ENCODE assay signal across 1 cellular context in genomic region chr13:42041017-42041683, GRCh38.
A peak's percentile ranks its signal among the peaks of the same experiment; 100 is the strongest.
TF ChIP-seq lines count a peak whose summit lies in the region.

No MANE protein-coding gene starts in this region.

TF ChIP-seq in HEK293, 187 proteins besides CTCF, POLR2A, EP300 and RAD21 (continued from another document and continues in another):
- peak; percentile 54; the same call in 1 of the 2 replicates for TF ChIP-seq KLF8 (tag by site-specific recombination; IDR thresholded peaks at IDR 0.05)
- no peak for TF ChIP-seq ZFP3 (tag by site-specific recombination; IDR thresholded peaks at IDR 0.05; ENCODE audit: low read depth)
- TF ChIP-seq ZNF747 (tag by site-specific recombination; IDR thresholded peaks at IDR 0.05), result no peak
- TF ChIP-seq ZNF473 (tag by site-specific recombination; IDR thresholded peaks at IDR 0.05), result no peak
- no peak for TF ChIP-seq WT1 (tag by site-specific recombination; IDR thresholded peaks at IDR 0.05)
- no peak for TF ChIP-seq ZNF596 (tag by site-specific recombination; IDR thresholded peaks at IDR 0.05)
- TF ChIP-seq IKZF3 (tag by site-specific recombination; IDR thresholded peaks at IDR 0.05), result peak; percentile 31; the same call in 1 of the 2 replicates
- no peak for TF ChIP-seq PRDM2 (tag by site-specific recombination; IDR thresholded peaks at IDR 0.05; ENCODE audit: borderline replicate concordance)
- TF ChIP-seq SP2 (tag by site-specific recombination; IDR thresholded peaks at IDR 0.05), result peak; percentile 28
- no peak for TF ChIP-seq TRIM28 (IDR thresholded peaks at IDR 0.05; ENCODE audit: borderline replicate concordance, low read length)
- no peak for TF ChIP-seq ZNF174 (tag by site-specific recombination; IDR thresholded peaks at IDR 0.05)
- TF ChIP-seq ZEB2 (tag by site-specific recombination; IDR thresholded peaks at IDR 0.05), result peak; percentile 78
- TF ChIP-seq HOXD13 (CRISPR knock-in tag; IDR thresholded peaks at IDR 0.05; ENCODE audit: borderline replicate concordance), result no peak
- no peak for TF ChIP-seq ZNF157 (tag by site-specific recombination; IDR thresholded peaks at IDR 0.05)
- no peak for TF ChIP-seq ZNF133 (tag by site-specific recombination; IDR thresholded peaks at IDR 0.05)
- TF ChIP-seq SCRT1 (tag by site-specific recombination; IDR thresholded peaks at IDR 0.05; ENCODE audit: borderline replicate concordance), result no peak
- peak; percentile 69; the same call in 1 of the 2 replicates for TF ChIP-seq ZNF600 (tag by site-specific recombination; IDR thresholded peaks at IDR 0.05)
- TF ChIP-seq ZNF132 (tag by site-specific recombination; IDR thresholded peaks at IDR 0.05; ENCODE audit: borderline replicate concordance), result no peak
- peak; percentile 66; the same call in 1 of the 2 replicates for TF ChIP-seq ZIC2 (tag by site-specific recombination; IDR thresholded peaks at IDR 0.05)
- TF ChIP-seq ZNF623 (tag by site-specific recombination; IDR thresholded peaks at IDR 0.05), result no peak
- TF ChIP-seq PATZ1 (tag by site-specific recombination; IDR thresholded peaks at IDR 0.05), result peak; percentile 65
- TF ChIP-seq ZNF335 (tag by site-specific recombination; conservative IDR thresholded peaks at IDR 0.05), result peak; percentile 94
- no peak for TF ChIP-seq ZNF692 (tag by site-specific recombination; IDR thresholded peaks at IDR 0.05)
- no peak for TF ChIP-seq ZNF248 (tag by site-specific recombination; IDR thresholded peaks at IDR 0.05)
- no peak for TF ChIP-seq ZSCAN23 (tag by site-specific recombination; IDR thresholded peaks at IDR 0.05)
- TF ChIP-seq ZNF138 (tag by site-specific recombination; IDR thresholded peaks at IDR 0.05; ENCODE audit: borderline replicate concordance), result no peak
- TF ChIP-seq KLF9 (tag by site-specific recombination; IDR thresholded peaks at IDR 0.05; ENCODE audit: low read depth), result peak; percentile 78
- TF ChIP-seq BCL6B (tag by site-specific recombination; IDR thresholded peaks at IDR 0.05), result no peak
- TF ChIP-seq ZNF792 (tag by site-specific recombination; IDR thresholded peaks at IDR 0.05), result no peak
- no peak for TF ChIP-seq ZNF416 (tag by site-specific recombination; IDR thresholded peaks at IDR 0.05)
- no peak for TF ChIP-seq ZNF37A (tag by site-specific recombination; IDR thresholded peaks at IDR 0.05)
- TF ChIP-seq ZBTB6 (tag by site-specific recombination; IDR thresholded peaks at IDR 0.05), result no peak
- no peak for TF ChIP-seq PRDM4 (tag by site-specific recombination; IDR thresholded peaks at IDR 0.05)
- no peak for TF ChIP-seq ZNF654 (tag by site-specific recombination; IDR thresholded peaks at IDR 0.05; ENCODE audit: low read depth)
- no peak for TF ChIP-seq ZNF670 (tag by site-specific recombination; IDR thresholded peaks at IDR 0.05; ENCODE audit: low read depth)
- no peak for TF ChIP-seq ZNF658 (tag by site-specific recombination; IDR thresholded peaks at IDR 0.05)
- TF ChIP-seq ZNF211 (tag by site-specific recombination; IDR thresholded peaks at IDR 0.05; ENCODE audit: low read depth), result no peak
- TF ChIP-seq ZNF2 (tag by site-specific recombination; IDR thresholded peaks at IDR 0.05), result no peak; the same call in 1 of the 2 replicates
- TF ChIP-seq ZBTB11 (tag by site-specific recombination; conservative IDR thresholded peaks at IDR 0.05; ENCODE audit: low read depth), result no peak
- TF ChIP-seq ELK4 (IDR thresholded peaks at IDR 0.05; ENCODE audit: borderline replicate concordance, low read depth, low read length), result no peak
- no peak for TF ChIP-seq ZNF140 (tag by site-specific recombination; IDR thresholded peaks at IDR 0.05)
- 0 out of 2 replicates have a peak, but pooled peaks have one; percentile 51 for TF ChIP-seq ZNF660 (tag by site-specific recombination; IDR thresholded peaks at IDR 0.05)
- TF ChIP-seq KLF10 (tag by site-specific recombination; IDR thresholded peaks at IDR 0.05), result no peak
- TF ChIP-seq ZNF184 (tag by site-specific recombination; IDR thresholded peaks at IDR 0.05), result no peak
- TF ChIP-seq ZXDB (tag by site-specific recombination; IDR thresholded peaks at IDR 0.05), result 0 out of 2 replicates have a peak, but pooled peaks have one; percentile 4
